Comparison of ENCODE assay signal across 8 cellular contexts in the genomic region with DNA sequence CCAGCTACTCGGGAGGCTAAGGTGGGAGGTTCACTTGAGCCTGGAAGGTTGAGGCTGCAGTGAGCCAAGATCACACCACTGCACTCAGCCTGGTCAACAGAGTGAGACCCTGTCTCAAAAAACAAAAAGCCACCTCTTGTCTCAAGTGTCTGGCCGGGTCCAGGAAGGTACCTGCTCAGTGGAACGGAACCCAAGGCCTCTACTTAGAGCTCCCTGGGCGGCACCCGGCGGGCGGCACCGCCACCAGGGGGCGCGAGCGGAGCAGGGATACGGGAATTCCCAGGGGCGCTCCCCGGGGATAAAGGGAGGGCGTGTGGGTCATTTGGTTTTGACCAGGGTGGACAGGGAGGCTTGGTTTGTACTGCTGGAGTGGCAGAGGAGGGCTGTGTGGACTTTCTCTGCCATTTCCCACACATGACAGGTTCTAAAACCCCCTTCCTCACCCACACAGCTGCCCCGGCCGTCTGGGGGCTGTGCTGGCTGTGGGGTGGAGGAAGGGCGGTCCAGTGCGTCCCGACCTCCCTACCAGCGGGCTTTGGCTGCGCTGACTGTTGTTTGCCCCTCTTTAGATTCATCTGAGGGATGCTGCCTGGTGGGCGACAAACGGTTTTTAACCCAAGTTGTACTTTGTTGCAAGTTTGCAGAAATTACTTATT.
A peak's percentile ranks its signal among the peaks of the same experiment; 100 is the strongest.
DNase-seq lines count a peak whose midpoint lies in the region; ATAC-seq and TF ChIP-seq lines count a peak whose summit lies in the region.

No MANE protein-coding gene starts in this region.

- peak; percentile 73 for DNase-seq in AG08396 (ENCODE audit: low spot score)
- DNase-seq in NB4 (ENCODE audit: low read depth): peak; percentile 42
- DNase-seq in activated T-helper 9 cell treated with anti-CD3 and anti-CD28 coated beads, Interleukin-2, amount 50 U/mL, for 16 hours (ENCODE audit: low read depth): peak; percentile 25
- DNase-seq in hepatic stellate cell (ENCODE audit: low spot score): peak; percentile 71
- peak; percentile 55 for DNase-seq in stimulated activated CD4-positive, alpha-beta T cell treated with anti-CD3 and anti-CD28 coated beads, Interleukin-2, amount 100 ng/mL, for 48 hours
- DNase-seq in DMS153 (lab: John Stamatoyannopoulos, UW): no peak

- peak; percentile 70 for TF ChIP-seq CTCF in NB4 (IDR thresholded peaks at IDR 0.05; ENCODE audit: low read depth, low read length)

- peak; percentile 66 for ATAC-seq in GM18907 (IDR thresholded peaks at IDR 0.05; ENCODE audit: unreplicated experiment)
- ATAC-seq in HG03045 (IDR thresholded peaks at IDR 0.05; ENCODE audit: unreplicated experiment): no peak

- H3K4me3 ChIP-seq in NB4 (ENCODE audit: low read depth, low read length): no peak overlapping the region

- no peak for TF ChIP-seq POLR2A in NB4 (IDR thresholded peaks at IDR 0.05; ENCODE audit: extremely low read depth, insufficient read length)
